Comparison of ENCODE assay signal across 8 cellular contexts in genomic region chr16:58426095-58426494, GRCh38. TPM values are rescaled to one million over a fixed set of nuclear protein-coding genes. Genes with fewer than 3 reads are reported as not detected.
DNase-seq lines count a peak whose midpoint lies in the region; ATAC-seq and TF ChIP-seq lines count a peak whose summit lies in the region.

No MANE protein-coding gene starts in this region.

- peaks cover 15% of the 10 kb centered on the region for H3K4me1 Mint-ChIP-seq in activated T-cell treated with anti-CD3 and anti-CD28 coated beads, Interleukin-2, amount 50 U/mL, for 24 hours (ENCODE audit: low read depth)

- peak overlapping the region; percentile 2 for H3K4me3 Mint-ChIP-seq in activated T-cell treated with anti-CD3 and anti-CD28 coated beads, Interleukin-2, amount 50 U/mL, for 24 hours

- no peaks in the 10 kb centered on the region for H3K9me3 Mint-ChIP-seq in activated T-cell treated with anti-CD3 and anti-CD28 coated beads, Interleukin-2, amount 50 U/mL, for 24 hours

- DNase-seq in Ammon's horn (ENCODE audit: low spot score): peak; percentile 84
- peak; percentile 30 for DNase-seq in activated T-cell treated with anti-CD3 and anti-CD28 coated beads, Interleukin-2, amount 50 U/mL, for 24 hours
- peak; percentile 24 to 31 for DNase-seq in stimulated activated CD8-positive, alpha-beta memory T cell treated with anti-CD3 and anti-CD28 coated beads, Interleukin-7, amount 100 ng/mL, for 48 hours (ENCODE audit: extremely low read depth in 1 of 2, low read depth in 1 of 2)
- no peak for DNase-seq in stimulated activated CD4-positive, alpha-beta T cell treated with anti-CD3 and anti-CD28 coated beads, Interleukin-4, amount 100 ng/mL, for 24 hours
- no peak for DNase-seq in ovary

- H3K27ac ChIP-seq in ovary: no peak overlapping the region

- H3K9me3 ChIP-seq in ovary: no peaks in the 10 kb centered on the region

- WGBS in ovary, 3 donors: 51 to 62% (median 61%) methylated on average over 6 of the region's 6 CpGs

- H3K36me3 Mint-ChIP-seq in activated T-cell treated with anti-CD3 and anti-CD28 coated beads, Interleukin-2, amount 50 U/mL, for 24 hours (ENCODE audit: low read depth): no peaks in the 10 kb centered on the region

- no peaks in the 10 kb centered on the region for H3K27me3 Mint-ChIP-seq in activated T-cell treated with anti-CD3 and anti-CD28 coated beads, Interleukin-2, amount 50 U/mL, for 24 hours

- TF ChIP-seq EP300 in ovary (IDR thresholded peaks at IDR 0.05): no peak

- no peak overlapping the region for H3K4me3 ChIP-seq in ovary

- no peaks in the 10 kb centered on the region for H3K27me3 ChIP-seq in ovary

- no peaks in the 10 kb centered on the region for H3K4me1 ChIP-seq in ovary (ENCODE audit: insufficient read depth)

- no peaks in the 10 kb centered on the region for H3K36me3 ChIP-seq in ovary

- H3K27ac Mint-ChIP-seq in activated T-cell treated with anti-CD3 and anti-CD28 coated beads, Interleukin-2, amount 50 U/mL, for 24 hours: peak overlapping the region; percentile 83

- TF ChIP-seq POLR2A in ovary (IDR thresholded peaks at IDR 0.05): no peak

- TF ChIP-seq CTCF in ovary (IDR thresholded peaks at IDR 0.05): no peak

- intact Hi-C loops in ovary (cut with DNase I): no loop called here

- ATAC-seq in GM19328 (IDR thresholded peaks at IDR 0.05; ENCODE audit: unreplicated experiment): peak; percentile 80
- ATAC-seq in HG03460 (IDR thresholded peaks at IDR 0.05; ENCODE audit: unreplicated experiment): peak; percentile 94
- ATAC-seq in esophagus mucosa: no peak

RNA-seq across cellular contexts. Expression of gene GINS3, which starts 33.8 kb away (rescaled TPM):
- total RNA-seq in esophagus mucosa (13.7 TPM), ovary (1 to 10 TPM in 5 of 7 donors, under 1 TPM in 2; 0.72 to 2.7 (median 1.7) TPM)
- 1 to 10 TPM; 1.5 to 4.8 TPM for polyA plus RNA-seq in ovary

Comparison
In these comparisons a context has a peak if more than half of its experiments do, and no peak if none do; other contexts are left out.
1. DNase-seq: peak in Ammon's horn (single experiment), activated T-cell treated with anti-CD3 and anti-CD28 coated beads, Interleukin-2, amount 50 U/mL, for 24 hours (single experiment) and stimulated activated CD8-positive, alpha-beta memory T cell treated with anti-CD3 and anti-CD28 coated beads, Interleukin-7, amount 100 ng/mL, for 48 hours (2 of 2); none in stimulated activated CD4-positive, alpha-beta T cell treated with anti-CD3 and anti-CD28 coated beads, Interleukin-4, amount 100 ng/mL, for 24 hours (single experiment) and ovary (0 of 5).